ENCODE assay signal across 12 cellular contexts in the genomic region with DNA sequence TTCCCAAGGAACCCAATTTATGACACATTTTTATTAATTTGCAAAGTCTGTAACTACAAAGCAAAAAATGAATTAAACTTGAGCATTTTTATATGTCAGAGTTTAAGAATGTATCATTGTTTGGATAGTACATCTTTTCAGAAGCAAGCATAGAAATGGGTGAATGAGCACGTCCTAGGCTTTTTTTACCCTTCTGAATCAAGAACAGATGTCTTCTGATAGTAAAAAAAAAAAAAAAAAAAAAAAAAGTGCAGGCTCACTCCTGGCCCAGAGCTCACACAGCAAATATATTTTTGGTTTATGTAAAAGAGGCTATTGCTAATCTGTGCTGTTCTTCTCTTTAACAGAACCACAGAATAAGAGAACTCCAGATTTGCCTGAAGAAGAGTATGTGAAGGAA. TPM values are rescaled to one million over a fixed set of nuclear protein-coding genes. Genes with fewer than 3 reads are reported as not detected.
A peak's percentile ranks its signal among the peaks of the same experiment; 100 is the strongest.
DNase-seq lines count a peak whose midpoint lies in the region; ATAC-seq and TF ChIP-seq lines count a peak whose summit lies in the region.
"Had no signal": no experiment of that assay in that cellular context is flagged by ENCODE, and none has a peak within 500 bp of the region (broad histone marks: within the 10 kb centered on the region; RNA-seq: fewer than 3 reads in every experiment).

No MANE protein-coding gene starts in this region.

- H3K4me1 ChIP-seq in fibroblast of lung (ENCODE audit: control insufficient read depth, extremely low read depth, insufficient read depth, low read length), result peaks cover 3% of the 10 kb centered on the region

- no peak for DNase-seq in activated T-cell treated with anti-CD3 and anti-CD28 coated beads, Interleukin-2, amount 50 U/mL, for 4 hours
- no peak for DNase-seq in activated T-cell treated with anti-CD3 and anti-CD28 coated beads, Interleukin-2, amount 50 U/mL, for 48 hours
- no peak for DNase-seq in T-helper 17 cell
- DNase-seq in fibroblast of lung (ENCODE audit: low read depth in 2 of 2), result peak in 1 of 2 donors; percentile 47
- DNase-seq in stimulated activated naive CD8-positive, alpha-beta T cell treated with anti-CD3 and anti-CD28 coated beads, Interleukin-15, amount 100 ng/mL, for 72 hours, result no peak
- DNase-seq in cerebellar nuclear complex (lab: John Stamatoyannopoulos, UW), result no peak
- DNase-seq in CD1c-positive myeloid dendritic cell (ENCODE audit: extremely low spot score), result no peak
- DNase-seq: MM.1S, NCI-H446 treated with DMSO at 0.1 percent for 48 hours, testis had no signal

- H3K9ac ChIP-seq in fibroblast of lung (ENCODE audit: insufficient read depth, low read length), result no peak overlapping the region

- no peaks in the 10 kb centered on the region for H3K27me3 Mint-ChIP-seq in activated T-cell treated with anti-CD3 and anti-CD28 coated beads, Interleukin-2, amount 50 U/mL, for 4 hours (ENCODE audit: low read depth)
- H3K27me3 Mint-ChIP-seq in T-helper 17 cell, result no peaks in the 10 kb centered on the region
- no peaks in the 10 kb centered on the region for H3K27me3 Mint-ChIP-seq in stimulated activated naive CD8-positive, alpha-beta T cell treated with anti-CD3 and anti-CD28 coated beads, Interleukin-15, amount 100 ng/mL, for 72 hours

- H4K20me1 ChIP-seq in fibroblast of lung (ENCODE audit: control insufficient read depth, extremely low read depth, insufficient read depth, low read length), result no peaks in the 10 kb centered on the region

- H3K36me3 Mint-ChIP-seq in activated T-cell treated with anti-CD3 and anti-CD28 coated beads, Interleukin-2, amount 50 U/mL, for 4 hours (ENCODE audit: insufficient read depth), result peaks cover 50% of the 10 kb centered on the region
- H3K36me3 Mint-ChIP-seq in T-helper 17 cell (ENCODE audit: low read depth), result peaks cover 16% of the 10 kb centered on the region

- H3K27ac Mint-ChIP-seq in T-helper 17 cell, result peak overlapping the region; percentile 88
- H3K27ac Mint-ChIP-seq in stimulated activated naive CD8-positive, alpha-beta T cell treated with anti-CD3 and anti-CD28 coated beads, Interleukin-15, amount 100 ng/mL, for 72 hours, result peak overlapping the region; percentile 64 to 86

- H3K4me3 ChIP-seq in fibroblast of lung (replicated peaks in 1 of 4; ENCODE audit: control extremely low read depth in 1 of 4, insufficient read depth in 1 of 4, low read depth in 3 of 4, low read length in 4 of 4), result no peak overlapping the region
- H3K4me3 ChIP-seq: testis had no signal

- H3K9me3 Mint-ChIP-seq in activated T-cell treated with anti-CD3 and anti-CD28 coated beads, Interleukin-2, amount 50 U/mL, for 4 hours, result no peaks in the 10 kb centered on the region
- H3K9me3 Mint-ChIP-seq in stimulated activated naive CD8-positive, alpha-beta T cell treated with anti-CD3 and anti-CD28 coated beads, Interleukin-15, amount 100 ng/mL, for 72 hours, result no peaks in the 10 kb centered on the region

- peaks cover 5% of the 10 kb centered on the region for H3K36me3 ChIP-seq in fibroblast of lung (ENCODE audit: control insufficient read depth, insufficient read depth, low read length)

- ATAC-seq in activated T-cell treated with anti-CD3 and anti-CD28 coated beads, Interleukin-2, amount 50 U/mL, for 4 hours, result no peak
- ATAC-seq in T-helper 17 cell, result no peak
- no peak for ATAC-seq in stimulated activated naive CD8-positive, alpha-beta T cell treated with anti-CD3 and anti-CD28 coated beads, Interleukin-15, amount 100 ng/mL, for 72 hours
- ATAC-seq in GM18870 (IDR thresholded peaks at IDR 0.05; ENCODE audit: unreplicated experiment), result no peak

- H3K4me3 Mint-ChIP-seq in activated T-cell treated with anti-CD3 and anti-CD28 coated beads, Interleukin-2, amount 50 U/mL, for 4 hours, result peak overlapping the region; percentile 63
- no peak overlapping the region for H3K4me3 Mint-ChIP-seq in T-helper 17 cell
- peak overlapping the region; percentile 15 to 29 for H3K4me3 Mint-ChIP-seq in stimulated activated naive CD8-positive, alpha-beta T cell treated with anti-CD3 and anti-CD28 coated beads, Interleukin-15, amount 100 ng/mL, for 72 hours

- peaks cover 49% of the 10 kb centered on the region for H3K4me1 Mint-ChIP-seq in activated T-cell treated with anti-CD3 and anti-CD28 coated beads, Interleukin-2, amount 50 U/mL, for 4 hours (ENCODE audit: low read depth)
- H3K4me1 Mint-ChIP-seq in T-helper 17 cell, result peaks cover 46% of the 10 kb centered on the region
- H3K4me1 Mint-ChIP-seq in stimulated activated naive CD8-positive, alpha-beta T cell treated with anti-CD3 and anti-CD28 coated beads, Interleukin-15, amount 100 ng/mL, for 72 hours, result peaks cover 55% of the 10 kb centered on the region

- H3K27me3 ChIP-seq in fibroblast of lung (ENCODE audit: control insufficient read depth, insufficient read depth, low read length), result no peaks in the 10 kb centered on the region
- H3K27me3 ChIP-seq: testis had no signal

- no peak overlapping the region for H2AFZ ChIP-seq in fibroblast of lung (ENCODE audit: low read length)

- H3K4me2 ChIP-seq in fibroblast of lung (ENCODE audit: extremely low read depth, insufficient read depth, low read length), result peak overlapping the region; percentile 61

- H3K9me3 ChIP-seq in T-helper 17 cell (ENCODE audit: control insufficient read depth, low read length, poor library complexity, severe bottlenecking) (no peaks in the 10 kb centered on the region), fibroblast of lung (ENCODE audit: control insufficient read depth, insufficient read depth, low read depth, low read length) (no peaks in the 10 kb centered on the region)
- H3K9me3 ChIP-seq: testis had no signal

- peak overlapping the region; percentile 11 for H3K27ac ChIP-seq in fibroblast of lung (ENCODE audit: insufficient read depth, low read length)
- H3K27ac ChIP-seq: testis, VCaP had no signal

- H3K79me2 ChIP-seq in fibroblast of lung (ENCODE audit: control insufficient read depth, insufficient read depth, low read length), result peaks cover 52% of the 10 kb centered on the region

- no peak for TF ChIP-seq CTCF in fibroblast of lung (conservative IDR thresholded peaks at IDR 0.05 in 1 of 2, IDR thresholded peaks at IDR 0.05 in 1 of 2; ENCODE audit: low read depth in 1 of 2, low read length in 2 of 2)

RNA-seq across cellular contexts. Expression of a gene that starts 6.4 kb away (rescaled TPM):
- total RNA-seq in activated T-cell treated with anti-CD3 and anti-CD28 coated beads, Interleukin-2, amount 50 U/mL, for 4 hours, result 100 to 1,000 TPM; 120 to 133 (median 128) TPM
- total RNA-seq in T-helper 17 cell (100 to 1,000 TPM in 1 of 2 donors, 10 to 100 TPM in 1; 98.1 to 107 TPM), fibroblast of lung (46.0 and 54.7 TPM in 2 replicates)
- 41.2 and 47.5 TPM in 2 replicates for polyA plus RNA-seq in fibroblast of lung
- polyA plus RNA-seq in fibroblast of lung (2012), result 40.6 and 45.2 TPM in 2 replicates
- 1.5 and 4.5 TPM in 2 replicates for polyA minus RNA-seq in fibroblast of lung (ENCODE audit: low replicate concordance)

RNA-seq across cellular contexts. Expression of a gene that starts 6.5 kb away (rescaled TPM):
- total RNA-seq in activated T-cell treated with anti-CD3 and anti-CD28 coated beads, Interleukin-2, amount 50 U/mL, for 4 hours, result 100 to 1,000 TPM; 345 to 390 (median 357) TPM
- total RNA-seq in T-helper 17 cell (100 to 1,000 TPM; 160 to 161 TPM), fibroblast of lung (126 and 146 TPM in 2 replicates)
- polyA plus RNA-seq in fibroblast of lung, result 148 and 185 TPM in 2 replicates
- 116 and 143 TPM in 2 replicates for polyA plus RNA-seq in fibroblast of lung (2012)
- 52.0 and 73.3 TPM in 2 replicates for polyA minus RNA-seq in fibroblast of lung (ENCODE audit: low replicate concordance)

RNA-seq across cellular contexts. Expression of a gene that starts 22.9 kb away (rescaled TPM):
- total RNA-seq in activated T-cell treated with anti-CD3 and anti-CD28 coated beads, Interleukin-2, amount 50 U/mL, for 4 hours, result not detected
- not detected for total RNA-seq in T-helper 17 cell
- total RNA-seq in fibroblast of lung, result not detected in 2 replicates
- not detected in 2 replicates for polyA plus RNA-seq in fibroblast of lung
- not detected in 2 replicates for polyA plus RNA-seq in fibroblast of lung (2012)
- polyA minus RNA-seq in fibroblast of lung (ENCODE audit: low replicate concordance), result not detected in 2 replicates

RNA-seq across cellular contexts. Expression of a gene that starts 30.8 kb away (rescaled TPM):
- total RNA-seq in activated T-cell treated with anti-CD3 and anti-CD28 coated beads, Interleukin-2, amount 50 U/mL, for 4 hours, result 10 to 100 TPM; 39.1 to 47.1 (median 40.1) TPM
- total RNA-seq in T-helper 17 cell, result 10 to 100 TPM; 57.9 to 64.1 TPM
- 47.8 and 50.4 TPM in 2 replicates for total RNA-seq in fibroblast of lung
- polyA plus RNA-seq in fibroblast of lung, result 32.1 and 36.2 TPM in 2 replicates
- polyA plus RNA-seq in fibroblast of lung (2012), result 28.9 and 29.9 TPM in 2 replicates
- polyA minus RNA-seq in fibroblast of lung (ENCODE audit: low replicate concordance), result 25.2 and 28.9 TPM in 2 replicates

RNA-seq across cellular contexts. Expression of a gene that starts 47.3 kb away (rescaled TPM):
- total RNA-seq in activated T-cell treated with anti-CD3 and anti-CD28 coated beads, Interleukin-2, amount 50 U/mL, for 4 hours, result not detected
- not detected for total RNA-seq in T-helper 17 cell
- total RNA-seq in fibroblast of lung, result not detected in 2 replicates
- polyA plus RNA-seq in fibroblast of lung, result not detected in 2 replicates
- not detected in 2 replicates for polyA plus RNA-seq in fibroblast of lung (2012)
- not detected in 2 replicates for polyA minus RNA-seq in fibroblast of lung (ENCODE audit: low replicate concordance)
- total RNA-seq: testis had no signal
